In genomic region chr14:100047600-100047999, GRCh38 we compare ENCODE assay signal across 6 cellular contexts.
"Had no signal": no experiment of that assay in that cellular context is flagged by ENCODE, and none has a peak within 500 bp of the region (broad histone marks: within the 10 kb centered on the region; RNA-seq: fewer than 3 reads in every experiment).

No MANE protein-coding gene starts in this region.

- H3K27ac ChIP-seq: HL-60 had no signal

- H3K9me3 Mint-ChIP-seq: IgD-negative memory B cell had no signal

- DNase-seq: IMR-90, KBM-7 had no signal

- H3K4me1 Mint-ChIP-seq: IgD-negative memory B cell had no signal

- H3K36me3 Mint-ChIP-seq: IgD-negative memory B cell had no signal

- H3K4me3 ChIP-seq: K562 had no signal

- FAIRE-seq: HTR-8/SVneo, K562 had no signal

- H3K4me3 Mint-ChIP-seq: IgD-negative memory B cell had no signal

- H3K27me3 Mint-ChIP-seq: IgD-negative memory B cell had no signal

- ATAC-seq: K562 had no signal
